In the genomic region with DNA sequence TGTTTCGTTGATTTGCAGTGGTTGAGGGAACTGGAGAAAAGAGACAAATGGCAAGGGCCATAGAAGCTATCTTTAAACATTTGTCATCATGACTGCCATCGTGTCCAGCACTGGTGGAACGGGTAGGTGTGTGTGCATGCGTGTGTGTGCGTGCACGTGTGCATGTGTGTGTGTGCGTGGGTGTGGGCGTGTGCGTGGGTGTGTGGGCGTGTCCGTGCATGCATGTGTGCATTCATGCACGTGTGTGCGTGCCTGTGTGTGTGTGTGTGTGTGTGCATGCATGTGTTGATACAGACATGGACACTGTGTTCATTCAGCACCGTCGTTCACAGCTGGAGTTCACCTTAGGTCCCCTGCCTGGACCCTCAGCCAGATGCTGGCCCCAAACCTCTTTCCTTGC, we compare ENCODE assay signal across 26 cellular contexts. TPM values are rescaled to one million over a fixed set of nuclear protein-coding genes. Genes with fewer than 3 reads are reported as not detected.
DNase-seq lines count a peak whose midpoint lies in the region; ATAC-seq, FAIRE-seq and TF ChIP-seq lines count a peak whose summit lies in the region.
"Had no signal": no experiment of that assay in that cellular context is flagged by ENCODE, and none has a peak within 500 bp of the region (broad histone marks: within the 10 kb centered on the region; RNA-seq: fewer than 3 reads in every experiment).

No MANE protein-coding gene starts in this region.

- peaks cover 12% of the 10 kb centered on the region for H3K4me1 ChIP-seq in IMR-90 (ENCODE audit: control insufficient read depth, insufficient read depth, low read length)
- peaks cover 1 to 6% (median 4%) of the 10 kb centered on the region in 4 experiments; a peak in 4 of 7 replicates for H3K4me1 ChIP-seq in H1 (replicated peaks in 1 of 4; ENCODE audit: control insufficient read depth in 3 of 4, insufficient read depth in 4 of 4, low read length in 3 of 4)

- peak overlapping the region in 1 of 2 experiments; percentile 52; a peak in 2 of 4 replicates for H4K8ac ChIP-seq in IMR-90 (ENCODE audit: low read depth in 2 of 2, low read length in 2 of 2)
- no peak overlapping the region for H4K8ac ChIP-seq in H1 (ENCODE audit: extremely low read depth, insufficient read depth, low read length)

- peak overlapping the region; percentile 18 for H2BK5ac ChIP-seq in IMR-90 (ENCODE audit: low read depth, low read length, poor library complexity, severe bottlenecking)
- H2BK5ac ChIP-seq in H1 (ENCODE audit: low read depth, low read length): no peak overlapping the region

- no peak for TF ChIP-seq CTCF in IMR-90 (conservative IDR thresholded peaks at IDR 0.05; ENCODE audit: low read depth, low read length)
- TF ChIP-seq CTCF in H1 (IDR thresholded peaks at IDR 0.05; ENCODE audit: control extremely low read depth in 1 of 3, insufficient read depth in 1 of 3, low read depth in 1 of 3, low read length in 3 of 3): no peak
- TF ChIP-seq CTCF in progenitor cell of endocrine pancreas (IDR thresholded peaks at IDR 0.05; ENCODE audit: unreplicated experiment): no peak

- H2AK9ac ChIP-seq in IMR-90 (replicated peaks; ENCODE audit: low read depth, low read length, poor library complexity): peak overlapping the region; percentile 79

- BruUV-seq in IMR-90 (replicated peaks; lab: Mats Ljungman, UMichigan): no TSS peak

- H3K79me2 ChIP-seq in H1 (ENCODE audit: control insufficient read depth in 1 of 2, insufficient read depth in 2 of 2, low read length in 2 of 2): no peaks in the 10 kb centered on the region

- dilution Hi-C loops in IMR-90 (cut with HindIII; ENCODE audit: low sequenced_read_pairs, unreplicated experiment): no loop called here

- no peak overlapping the region for H2BK20ac ChIP-seq in IMR-90 (ENCODE audit: low read depth, low read length)
- H2BK20ac ChIP-seq in H1 (ENCODE audit: low read length): no peak overlapping the region

- FAIRE-seq in H1 (lab: Jason Lieb, UNC): no peak
- FAIRE-seq: colon had no signal

- TF ChIP-seq EP300 in H1 (IDR thresholded peaks at IDR 0.05; ENCODE audit: borderline replicate concordance in 1 of 2, low read depth in 2 of 2, low read length in 2 of 2): no peak

- H3K14ac ChIP-seq in IMR-90 (replicated peaks; ENCODE audit: low read depth, low read length): no peak overlapping the region
- H3K14ac ChIP-seq in H1 (ENCODE audit: insufficient read length): no peak overlapping the region

- H3K36me3 ChIP-seq in IMR-90 (ENCODE audit: control insufficient read depth, insufficient read depth, low read length) (peaks cover 29% of the 10 kb centered on the region), H1 (ENCODE audit: control insufficient read depth in 2 of 4, insufficient read depth in 4 of 4, low read length in 3 of 4) (no peaks in the 10 kb centered on the region)

- H3K23me2 ChIP-seq in H1 (ENCODE audit: low read depth, low read length): no peaks in the 10 kb centered on the region

- H4K91ac ChIP-seq in IMR-90 (ENCODE audit: insufficient read depth, low read depth, low read length): peak overlapping the region; percentile 22; the same call in 1 of the 2 replicates
- H4K91ac ChIP-seq in H1 (replicated peaks; ENCODE audit: insufficient read length, low read length): no peak overlapping the region

- peaks cover 19% of the 10 kb centered on the region for H4K20me1 ChIP-seq in IMR-90 (ENCODE audit: insufficient read depth, low read length)
- peaks cover 13 to 18% of the 10 kb centered on the region in 2 experiments for H4K20me1 ChIP-seq in H1 (replicated peaks in 1 of 2; ENCODE audit: control insufficient read depth in 1 of 2, insufficient read depth in 2 of 2, low read length in 2 of 2)

- peak overlapping the region; percentile 50 for H3K27ac Mint-ChIP-seq in activated T-cell treated with anti-CD3 and anti-CD28 coated beads, Interleukin-2, amount 50 U/mL, for 24 hours
- H3K27ac Mint-ChIP-seq in progenitor cell of endocrine pancreas: peak overlapping the region; percentile 69
- H3K27ac Mint-ChIP-seq: activated B cell treated with CpG ODN at 0.5 μM for 24 hours; activated T-helper 1 cell treated with anti-CD3 and anti-CD28 coated beads, Interleukin-12 subunit alpha, Interleukin-12 subunit beta, Interleukin-2, Interleukin-4 antibody, amounts not matched to agents 30 ng/mL and 10 ng/mL and 1 ng/mL, durations not matched to agents 14 hours and 24 hours and 36 hours; B cell had no signal

- H3K4me3 ChIP-seq in IMR-90 (ENCODE audit: insufficient read depth, low read depth, low read length): no peak overlapping the region
- no peak overlapping the region for H3K4me3 ChIP-seq in H1 (ENCODE audit: extremely low read depth in 1 of 4, insufficient read depth in 2 of 4, low read depth in 3 of 4, low read length in 4 of 4)
- H3K4me3 ChIP-seq: esophagus squamous epithelium, gastrocnemius medialis, mucosa of descending colon, tibial artery had no signal

- peak overlapping the region; percentile 60; the same call in 1 of the 2 replicates for H2BK12ac ChIP-seq in H1 (ENCODE audit: low read depth, low read length)

- H3K27me3 ChIP-seq in IMR-90 (ENCODE audit: control insufficient read depth, insufficient read depth, low read length) (no peaks in the 10 kb centered on the region), H1 (replicated peaks in 1 of 4; ENCODE audit: control insufficient read depth in 3 of 4, extremely low read depth in 1 of 4, insufficient read depth in 3 of 4, low read length in 3 of 4) (peaks cover 0 to 17% (median 8%) of the 10 kb centered on the region in 4 experiments; a peak in 6 of 7 replicates)
- H3K27me3 ChIP-seq: brain microvascular endothelial cell, esophagus squamous epithelium, gastrocnemius medialis, tibial artery had no signal

- no peak overlapping the region for H3K9ac ChIP-seq in IMR-90 (ENCODE audit: low read depth, low read length)
- H3K9ac ChIP-seq in H1 (replicated peaks in 1 of 4; ENCODE audit: extremely low read depth in 1 of 4, low read depth in 3 of 4, low read length in 3 of 4): no peak overlapping the region

- H3K4ac ChIP-seq in IMR-90 (ENCODE audit: low read depth, low read length): peak overlapping the region; percentile 60
- no peak overlapping the region for H3K4ac ChIP-seq in H1 (replicated peaks; ENCODE audit: insufficient read length, low read depth, low read length)

- H3K9me3 Mint-ChIP-seq in activated T-cell treated with anti-CD3 and anti-CD28 coated beads, Interleukin-2, amount 50 U/mL, for 24 hours: no peaks in the 10 kb centered on the region
- no peaks in the 10 kb centered on the region for H3K9me3 Mint-ChIP-seq in progenitor cell of endocrine pancreas (ENCODE audit: low read depth)
- H3K9me3 Mint-ChIP-seq: activated B cell treated with CpG ODN at 0.5 μM for 24 hours; activated T-helper 1 cell treated with anti-CD3 and anti-CD28 coated beads, Interleukin-12 subunit alpha, Interleukin-12 subunit beta, Interleukin-2, Interleukin-4 antibody, amounts not matched to agents 30 ng/mL and 10 ng/mL and 1 ng/mL, durations not matched to agents 14 hours and 24 hours and 36 hours; effector memory CD8-positive, alpha-beta T cell had no signal

- H3K27ac ChIP-seq in IMR-90 (ENCODE audit: insufficient read depth, low read length): peak overlapping the region; percentile 10; the same call in 1 of the 2 replicates
- no peak overlapping the region for H3K27ac ChIP-seq in H1 (ENCODE audit: low read depth, low read length)
- H3K27ac ChIP-seq: esophagus squamous epithelium had no signal

- H3K18ac ChIP-seq in IMR-90 (ENCODE audit: low read depth, low read length) (no peak overlapping the region), H1 (ENCODE audit: extremely low read depth, low read length) (no peak overlapping the region)

- H3K56ac ChIP-seq in IMR-90 (ENCODE audit: extremely low read depth, insufficient read depth, low read length): no peak overlapping the region
- no peak overlapping the region for H3K56ac ChIP-seq in H1 (replicated peaks; ENCODE audit: insufficient read length, low read depth, low read length)

- POLR2A ChIA-PET in IMR-90 (lab: Charles Lee; ENCODE audit: unreplicated experiment) (no interaction called here), H1 (lab: Charles Lee; ENCODE audit: partially characterized antibody) (no interaction called here)

- H3K4me1 Mint-ChIP-seq in activated T-cell treated with anti-CD3 and anti-CD28 coated beads, Interleukin-2, amount 50 U/mL, for 24 hours (ENCODE audit: low read depth): peaks cover 64% of the 10 kb centered on the region
- H3K4me1 Mint-ChIP-seq in progenitor cell of endocrine pancreas (ENCODE audit: low read depth): peaks cover 37% of the 10 kb centered on the region

- CTCF ChIA-PET in IMR-90 (lab: Yijun Ruan, JAX): no interaction called here
- CTCF ChIA-PET in H1 (lab: Charles Lee; ENCODE audit: partially characterized antibody): interaction anchor here (1.1 kb wide), 1 partner anchor 22 kb away, joined by 3 read pairs; no protein-coding TSS in a partner anchor

- H3K4me3 Mint-ChIP-seq in activated T-cell treated with anti-CD3 and anti-CD28 coated beads, Interleukin-2, amount 50 U/mL, for 24 hours: no peak overlapping the region
- no peak overlapping the region for H3K4me3 Mint-ChIP-seq in progenitor cell of endocrine pancreas (ENCODE audit: low read depth)
- H3K4me3 Mint-ChIP-seq: activated B cell treated with CpG ODN at 0.5 μM for 24 hours; B cell; effector memory CD8-positive, alpha-beta T cell had no signal

- no peak overlapping the region for H2BK15ac ChIP-seq in IMR-90 (ENCODE audit: low read depth, low read length)
- H2BK15ac ChIP-seq in H1 (ENCODE audit: low read length): no peak overlapping the region

- H3K9me3 ChIP-seq in IMR-90 (ENCODE audit: control insufficient read depth, insufficient read depth, low read length) (no peaks in the 10 kb centered on the region), H1 (ENCODE audit: insufficient read depth in 2 of 2, low read depth in 1 of 2, low read length in 1 of 2) (no peaks in the 10 kb centered on the region)
- H3K9me3 ChIP-seq: esophagus squamous epithelium, gastrocnemius medialis, mucosa of descending colon, tibial artery had no signal

- TF ChIP-seq RAD21 in IMR-90 (IDR thresholded peaks at IDR 0.05; ENCODE audit: low read length): no peak
- no peak for TF ChIP-seq RAD21 in H1 (IDR thresholded peaks at IDR 0.05 in 1 of 2, conservative IDR thresholded peaks at IDR 0.05 in 1 of 2; ENCODE audit: low read depth in 2 of 2, low read length in 2 of 2)

- 94% methylated on average over 6 of the region's 15 CpGs; no CpG with 5 or more reads in 1 of the 2 experiments for WGBS in IMR-90 (ENCODE audit: extremely low coverage in 2 of 2, insufficient read length in 1 of 2), 2 experiments
- WGBS in H1 (ENCODE audit: extremely low coverage in 1 of 2, insufficient coverage in 1 of 2, insufficient read length in 1 of 2, insufficient replicate concordance in 2 of 2, low coverage in 1 of 2, low lambda C conversion rate in 2 of 2, missing lambda C conversion rate in 1 of 2), 2 experiments: 90% methylated on average over 14 of the region's 15 CpGs; no CpG with 5 or more reads in 1 of the 2 experiments

- in situ Hi-C loops in IMR-90 (cut with MboI; ENCODE audit: low sequenced_read_pairs): no loop called here

- peaks cover 62% of the 10 kb centered on the region for H3K36me3 Mint-ChIP-seq in activated T-cell treated with anti-CD3 and anti-CD28 coated beads, Interleukin-2, amount 50 U/mL, for 24 hours (ENCODE audit: low read depth)
- H3K36me3 Mint-ChIP-seq in progenitor cell of endocrine pancreas (ENCODE audit: insufficient read depth): peaks cover 16% of the 10 kb centered on the region

- H3K4me2 ChIP-seq in IMR-90 (ENCODE audit: low read depth, low read length) (no peak overlapping the region), H1 (ENCODE audit: insufficient read depth in 1 of 2, low read depth in 2 of 2, low read length in 2 of 2) (no peak overlapping the region)

- no peak for ATAC-seq in IMR-90 (ENCODE audit: low read depth)
- ATAC-seq: effector memory CD8-positive, alpha-beta T cell; gastrocnemius medialis; mucosa of descending colon; SK-N-SH treated with all-trans-retinoic acid at 6 μM for 48 hours had no signal

- DNase-seq in activated T-cell treated with anti-CD3 and anti-CD28 coated beads, Interleukin-2, amount 50 U/mL, for 24 hours: no peak
- DNase-seq in activated T-cell treated with anti-CD3 and anti-CD28 coated beads, Interleukin-2, amount 50 U/mL, for 1 hour: no peak
- DNase-seq in IMR-90 (no peak), H1 (ENCODE audit: low read depth in 1 of 2, low spot score in 2 of 2) (no peak), progenitor cell of endocrine pancreas (ENCODE audit: low spot score, unreplicated experiment) (no peak), NCI-H2227 (lab: John Stamatoyannopoulos, UW; ENCODE audit: unreplicated experiment) (no peak), KG1 (lab: John Stamatoyannopoulos, UW) (no peak)
- no peak for DNase-seq in activated CD4-positive, CD25-positive, alpha-beta regulatory T cell (lab: John Stamatoyannopoulos, UW)
- DNase-seq: activated B cell treated with CpG ODN at 0.5 μM for 24 hours; brain microvascular endothelial cell; effector memory CD8-positive, alpha-beta T cell; esophagus squamous epithelium; gastrocnemius medialis; islet precursor cell; mucosa of descending colon; NCI-H1694; NCI-H2227 treated with DMSO at 0.1 percent for 48 hours; NCI-H748 treated with DMSO at 0.1 percent for 48 hours; stimulated activated CD4-positive, alpha-beta T cell treated with anti-CD3 and anti-CD28 coated beads, Interleukin-4, amount 100 ng/mL, for 1 hour; stimulated activated naive CD4-positive, alpha-beta T cell treated with Interleukin-2 at 50 U/mL for 16 hours; T-helper 9 cell; tibial artery had no signal

- TF ChIP-seq POLR2A in IMR-90 (IDR thresholded peaks at IDR 0.05; ENCODE audit: low read depth, low read length) (no peak), H1 (IDR thresholded peaks at IDR 0.05; ENCODE audit: control extremely low read depth in 1 of 2, low read depth in 2 of 2, low read length in 2 of 2) (no peak)

- peaks cover 20% of the 10 kb centered on the region for H3K9me1 ChIP-seq in IMR-90 (ENCODE audit: insufficient read depth, low read length)

- H2AK5ac ChIP-seq in IMR-90 (ENCODE audit: low read depth, low read length) (peak overlapping the region; percentile 86), H1 (ENCODE audit: low read depth, low read length) (peak overlapping the region; percentile 91; the same call in 1 of the 2 replicates)

- H3K79me1 ChIP-seq in IMR-90 (ENCODE audit: low read depth in 1 of 2, low read length in 2 of 2) (peaks cover 31 to 81% of the 10 kb centered on the region in 2 experiments), H1 (ENCODE audit: low read depth, low read length) (peaks cover 4% of the 10 kb centered on the region; the same call in 1 of the 2 replicates)

- peak overlapping the region; percentile 51 for H2AFZ ChIP-seq in IMR-90 (replicated peaks; ENCODE audit: low read length, poor library complexity)
- no peak overlapping the region for H2AFZ ChIP-seq in H1 (ENCODE audit: low read length)

- H3K27me3 Mint-ChIP-seq in activated T-cell treated with anti-CD3 and anti-CD28 coated beads, Interleukin-2, amount 50 U/mL, for 24 hours: no peaks in the 10 kb centered on the region
- no peaks in the 10 kb centered on the region for H3K27me3 Mint-ChIP-seq in progenitor cell of endocrine pancreas
- H3K27me3 Mint-ChIP-seq: activated B cell treated with CpG ODN at 0.5 μM for 24 hours; B cell; effector memory CD8-positive, alpha-beta T cell had no signal

- H4K5ac ChIP-seq in IMR-90 (ENCODE audit: low read depth, low read length) (no peak overlapping the region), H1 (ENCODE audit: insufficient read length, low read depth, low read length) (no peak overlapping the region)

- intact Hi-C loops in IMR-90 (cut with micrococcal nuclease): no loop called here

- H3K23ac ChIP-seq in IMR-90 (ENCODE audit: low read depth, low read length): 0 out of 2 replicates have a peak overlapping the region, but pooled peaks have one; percentile 34
- H3K23ac ChIP-seq in H1 (ENCODE audit: insufficient read length): no peak overlapping the region

- H2BK120ac ChIP-seq in IMR-90 (ENCODE audit: low read depth, low read length) (no peak overlapping the region; the same call in 1 of the 2 replicates), H1 (replicated peaks; ENCODE audit: low read depth, low read length) (no peak overlapping the region)

RNA-seq across cellular contexts. Expression of a gene that starts 38.1 kb away (rescaled TPM):
- total RNA-seq in IMR-90 (2012; rRNA removed): 9.2 and 9.7 TPM in 2 replicates
- 38.7 and 46.1 TPM in 2 replicates for polyA plus RNA-seq in IMR-90 (2012; rRNA removed)
- 18.8 and 31.7 TPM in 2 replicates for polyA plus RNA-seq in IMR-90 (2012; cell fraction: cytosol; rRNA removed)
- 152 and 486 TPM in 2 replicates for polyA plus RNA-seq in IMR-90 (2012; cell fraction: nucleus; rRNA removed; ENCODE audit: low replicate concordance)
- 21.9 and 24.7 TPM in 2 replicates for total RNA-seq in H1 (2021; fragmentation: NEBNext Ultra II Directional; extraction: Animal tissue kit (Norgen Biotek cat#: 25700))
- polyA plus RNA-seq in H1 (2011; rRNA removed): 24.0 and 34.3 TPM in 2 replicates
- 22.3 TPM for polyA plus RNA-seq in H1 (2011; cell fraction: cytosol; rRNA removed)
- polyA plus RNA-seq in H1 (2011; cell fraction: nucleus; rRNA removed): 104 TPM
- polyA plus RNA-seq in H1 (2012, experiment 1 of 2): 16.2 to 22.9 TPM (median 21.4 TPM) in 4 replicates
- 21.4 TPM for polyA plus RNA-seq in H1 (2012, experiment 2 of 2)
- polyA plus RNA-seq in H1 (2013, experiment 1 of 2): 12.8 TPM
- 11.1 TPM for polyA plus RNA-seq in H1 (2013, experiment 2 of 2)
- 6.7 and 7.7 TPM in 2 replicates for polyA minus RNA-seq in H1 (2011; rRNA and poly(A)+ RNA removed)
- 13.6 TPM for polyA minus RNA-seq in H1 (2011; cell fraction: cytosol; rRNA and poly(A)+ RNA removed)
- polyA minus RNA-seq in H1 (2011; cell fraction: nucleus; rRNA and poly(A)+ RNA removed): 32.2 TPM
- 41.0 and 42.8 TPM in 2 replicates for total RNA-seq in progenitor cell of endocrine pancreas

RNA-seq across cellular contexts. Expression of a gene that starts 55.2 kb away (rescaled TPM):
- total RNA-seq in IMR-90 (2012; rRNA removed) (4.3 and 5.0 TPM in 2 replicates), progenitor cell of endocrine pancreas (47.6 and 47.8 TPM in 2 replicates)
- polyA plus RNA-seq in IMR-90 (2012; rRNA removed) (8.8 TPM in 2 replicates), H1 (2011; rRNA removed) (2.0 and 2.5 TPM in 2 replicates)
- polyA plus RNA-seq in IMR-90 (2012; cell fraction: cytosol; rRNA removed): 6.7 and 6.8 TPM in 2 replicates
- 18.7 and 30.1 TPM in 2 replicates for polyA plus RNA-seq in IMR-90 (2012; cell fraction: nucleus; rRNA removed; ENCODE audit: low replicate concordance)
- 8.5 and 8.6 TPM in 2 replicates for total RNA-seq in H1 (2021; fragmentation: NEBNext Ultra II Directional; extraction: Animal tissue kit (Norgen Biotek cat#: 25700))
- 1.1 TPM for polyA plus RNA-seq in H1 (2011; cell fraction: cytosol; rRNA removed)
- 3.7 TPM for polyA plus RNA-seq in H1 (2011; cell fraction: nucleus; rRNA removed)
- polyA plus RNA-seq in H1 (2012, experiment 1 of 2): 2.4 to 3.2 TPM (median 3.1 TPM) in 4 replicates
- polyA plus RNA-seq in H1 (2012, experiment 2 of 2): 2.7 TPM
- 2.8 TPM for polyA plus RNA-seq in H1 (2013, experiment 1 of 2)
- 2.5 TPM for polyA plus RNA-seq in H1 (2013, experiment 2 of 2)
- 2.9 and 3.8 TPM in 2 replicates for polyA minus RNA-seq in H1 (2011; rRNA and poly(A)+ RNA removed)
- polyA minus RNA-seq in H1 (2011; cell fraction: cytosol; rRNA and poly(A)+ RNA removed): 8.0 TPM
- 5.4 TPM for polyA minus RNA-seq in H1 (2011; cell fraction: nucleus; rRNA and poly(A)+ RNA removed)
